ENCODE assay signal across 1 cellular context in genomic region chr9:83623634-83623991, GRCh38.
TF ChIP-seq lines count a peak whose summit lies in the region.

No MANE protein-coding gene starts in this region.

TF ChIP-seq in SK-N-SH, 30 proteins besides CTCF, POLR2A, EP300 and RAD21 (continued from another document):
- TF ChIP-seq PBX3 (IDR thresholded peaks at IDR 0.05) = no peak
- no peak for TF ChIP-seq FOXJ3 (CRISPR knock-in tag; IDR thresholded peaks at IDR 0.05)
